In the genomic region with DNA sequence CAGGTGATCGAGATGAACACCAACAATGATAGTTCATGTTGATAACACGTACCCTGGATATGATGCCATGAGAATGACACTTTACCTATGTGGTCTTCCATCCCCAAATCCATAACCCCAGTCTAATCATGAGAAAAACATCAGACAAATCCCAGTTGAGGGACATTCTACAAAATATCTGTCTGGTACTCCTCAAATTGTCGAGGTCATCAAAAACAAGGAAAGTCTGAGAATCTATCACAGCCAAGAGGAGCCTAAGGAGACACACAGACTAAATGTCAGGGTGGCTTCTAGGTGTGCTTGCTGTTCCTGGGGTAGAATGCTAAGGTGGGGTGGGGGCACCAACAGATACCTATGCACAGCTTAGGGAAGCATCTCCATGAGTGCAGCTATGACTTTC, we compare ENCODE assay signal across 3 cellular contexts.
A peak's percentile ranks its signal among the peaks of the same experiment; 100 is the strongest.
TF ChIP-seq lines count a peak whose summit lies in the region.

No MANE protein-coding gene starts in this region.

TF ChIP-seq in A549, 52 proteins besides CTCF, POLR2A, EP300 and RAD21:
- no peak for TF ChIP-seq POLR2AphosphoS2 (conservative IDR thresholded peaks at IDR 0.05; ENCODE audit: low read length)
- TF ChIP-seq MAFK (IDR thresholded peaks at IDR 0.05; ENCODE audit: partially characterized antibody) = peak; percentile 82
- TF ChIP-seq CBX8 (IDR thresholded peaks at IDR 0.05) = no peak
- no peak for TF ChIP-seq NR3C1 (IDR thresholded peaks at IDR 0.05)

TF ChIP-seq in IMR-90, 13 proteins besides CTCF, POLR2A, EP300 and RAD21:
- TF ChIP-seq SMC3 (IDR thresholded peaks at IDR 0.05; ENCODE audit: low read depth, low read length) = no peak
- TF ChIP-seq, protein P1, sequence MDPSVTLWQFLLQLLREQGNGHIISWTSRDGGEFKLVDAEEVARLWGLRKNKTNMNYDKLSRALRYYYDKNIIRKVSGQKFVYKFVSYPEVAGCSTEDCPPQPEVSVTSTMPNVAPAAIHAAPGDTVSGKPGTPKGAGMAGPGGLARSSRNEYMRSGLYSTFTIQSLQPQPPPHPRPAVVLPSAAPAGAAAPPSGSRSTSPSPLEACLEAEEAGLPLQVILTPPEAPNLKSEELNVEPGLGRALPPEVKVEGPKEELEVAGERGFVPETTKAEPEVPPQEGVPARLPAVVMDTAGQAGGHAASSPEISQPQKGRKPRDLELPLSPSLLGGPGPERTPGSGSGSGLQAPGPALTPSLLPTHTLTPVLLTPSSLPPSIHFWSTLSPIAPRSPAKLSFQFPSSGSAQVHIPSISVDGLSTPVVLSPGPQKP (IDR thresholded peaks at IDR 0.05; ENCODE audit: borderline replicate concordance, low read depth, low read length) = no peak
- TF ChIP-seq MAZ (IDR thresholded peaks at IDR 0.05; ENCODE audit: borderline replicate concordance, low read depth, low read length) = no peak
- TF ChIP-seq, protein P2, sequence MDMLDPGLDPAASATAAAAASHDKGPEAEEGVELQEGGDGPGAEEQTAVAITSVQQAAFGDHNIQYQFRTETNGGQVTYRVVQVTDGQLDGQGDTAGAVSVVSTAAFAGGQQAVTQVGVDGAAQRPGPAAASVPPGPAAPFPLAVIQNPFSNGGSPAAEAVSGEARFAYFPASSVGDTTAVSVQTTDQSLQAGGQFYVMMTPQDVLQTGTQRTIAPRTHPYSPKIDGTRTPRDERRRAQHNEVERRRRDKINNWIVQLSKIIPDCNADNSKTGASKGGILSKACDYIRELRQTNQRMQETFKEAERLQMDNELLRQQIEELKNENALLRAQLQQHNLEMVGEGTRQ (IDR thresholded peaks at IDR 0.05; ENCODE audit: low read depth, low read length) = no peak
- TF ChIP-seq FOS (IDR thresholded peaks at IDR 0.05; ENCODE audit: low read depth, low read length) = no peak
- no peak for TF ChIP-seq NFE2L2 (IDR thresholded peaks at IDR 0.05; ENCODE audit: low read depth, low read length)
- TF ChIP-seq MAFK (IDR thresholded peaks at IDR 0.05; ENCODE audit: low read depth, low read length) = peak; percentile 90
- no peak for TF ChIP-seq MXI1 (IDR thresholded peaks at IDR 0.05; ENCODE audit: borderline replicate concordance, low read depth, low read length)

TF ChIP-seq in H1, 55 proteins besides CTCF, POLR2A, EP300 and RAD21:
- TF ChIP-seq SIX5 (IDR thresholded peaks at IDR 0.05; ENCODE audit: low read depth, low read length) = no peak
- no peak for TF ChIP-seq RBBP5 (IDR thresholded peaks at IDR 0.05; ENCODE audit: borderline replicate concordance, low read depth, low read length)
- no peak for TF ChIP-seq SP2 (IDR thresholded peaks at IDR 0.05; ENCODE audit: low read length)
- TF ChIP-seq JUN (IDR thresholded peaks at IDR 0.05; ENCODE audit: low read depth, low read length) = no peak
- TF ChIP-seq CTBP2 (IDR thresholded peaks at IDR 0.05; ENCODE audit: borderline replicate concordance, insufficient read depth, insufficient read length, low read length) = no peak
- no peak for TF ChIP-seq GABPA (IDR thresholded peaks at IDR 0.05; ENCODE audit: borderline replicate concordance, insufficient read depth, low read length)
- TF ChIP-seq JUND (IDR thresholded peaks at IDR 0.05; ENCODE audit: low read length) = no peak
- TF ChIP-seq MAFK (IDR thresholded peaks at IDR 0.05; ENCODE audit: low read depth, low read length) = peak; percentile 37; the same call in 1 of the 2 replicates
